ENCODE assay signal across 8 cellular contexts in the genomic region with DNA sequence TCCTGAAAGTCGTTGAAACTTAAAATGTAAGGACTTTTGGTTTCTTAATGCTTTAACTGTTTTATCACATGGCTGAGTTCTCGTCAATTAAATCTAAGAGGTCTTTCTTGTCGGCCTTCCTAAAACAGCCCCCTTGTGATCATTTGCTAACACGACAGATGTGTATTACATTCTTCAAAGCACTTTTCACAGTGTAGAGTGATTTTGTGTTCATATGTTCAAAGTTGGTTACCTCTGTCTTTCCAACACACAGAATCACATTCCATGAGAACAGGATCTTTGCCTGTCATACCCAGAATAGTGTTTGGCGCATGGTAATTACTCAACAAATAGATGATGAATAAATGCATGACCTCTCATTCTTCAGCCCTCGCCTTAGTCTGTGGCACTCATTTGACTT. TPM values are rescaled to one million over a fixed set of nuclear protein-coding genes. Genes with fewer than 3 reads are reported as not detected.
A peak's percentile ranks its signal among the peaks of the same experiment; 100 is the strongest.
DNase-seq lines count a peak whose midpoint lies in the region; ATAC-seq and TF ChIP-seq lines count a peak whose summit lies in the region.

No MANE protein-coding gene starts in this region.

- peaks cover 0 to 17% (median 3%) of the 10 kb centered on the region in 4 donors for H3K4me1 ChIP-seq in Peyer's patch
- peaks cover 14 to 48% (median 31%) of the 10 kb centered on the region in 6 donors for H3K4me1 ChIP-seq in spleen

- H3K4me3 ChIP-seq in Peyer's patch (peak overlapping the region in 3 of 4 donors; percentile 78 to 98 (median 81)), fibroblast of villous mesenchyme (ENCODE audit: low read depth, low read length) (peak overlapping the region; percentile 87), spleen (peak overlapping the region; percentile 71 to 86 (median 78))

- no peaks in the 10 kb centered on the region for H3K27me3 ChIP-seq in Peyer's patch
- H3K27me3 ChIP-seq in spleen (replicated peaks in 1 of 7) = no peaks in the 10 kb centered on the region

- DNase-seq in Peyer's patch (no peak), fibroblast of villous mesenchyme (ENCODE audit: low read depth) (peak; percentile 58), spleen (no peak), NCI-H1105 treated with DMSO at 0.1 percent for 48 hours (lab: John Stamatoyannopoulos, UW) (no peak)

- WGBS in spleen, 5 donors = 23 to 30% (median 24%) methylated on average over 6 of the region's 6 CpGs

- H3K27ac ChIP-seq in Peyer's patch = no peak overlapping the region
- H3K27ac ChIP-seq in spleen = peak overlapping the region in 2 of 8 donors; percentile 91

- intact Hi-C loops in spleen (cut with DNase I; ENCODE audit: low total_unique reads) = no loop called here

- H3K36me3 ChIP-seq in Peyer's patch (no peaks in the 10 kb centered on the region), spleen (no peaks in the 10 kb centered on the region)

- peak; percentile 8 for ATAC-seq in GM21723 (IDR thresholded peaks at IDR 0.05; ENCODE audit: unreplicated experiment)
- no peak for ATAC-seq in GM18498 (IDR thresholded peaks at IDR 0.05; ENCODE audit: unreplicated experiment)
- no peak for ATAC-seq in GM21390 (IDR thresholded peaks at IDR 0.05; ENCODE audit: unreplicated experiment)
- ATAC-seq in HG02642 (IDR thresholded peaks at IDR 0.05; ENCODE audit: poor library complexity, unreplicated experiment) = no peak

- H3K9me3 ChIP-seq in Peyer's patch (no peaks in the 10 kb centered on the region), spleen (no peaks in the 10 kb centered on the region)

- TF ChIP-seq POLR2A in Peyer's patch (IDR thresholded peaks at IDR 0.05) = no peak
- TF ChIP-seq POLR2A in spleen (IDR thresholded peaks at IDR 0.05) = no peak

- TF ChIP-seq CTCF in Peyer's patch (IDR thresholded peaks at IDR 0.05) (no peak), fibroblast of villous mesenchyme (IDR thresholded peaks at IDR 0.05; ENCODE audit: insufficient read depth, low read depth, low read length) (peak; percentile 26), spleen (IDR thresholded peaks at IDR 0.05 in 8 of 11, conservative IDR thresholded peaks at IDR 0.05 in 3 of 11) (no peak)

RNA-seq across cellular contexts. Expression of a gene that starts 1.1 kb away (rescaled TPM):
- total RNA-seq in Peyer's patch = 10 to 100 TPM in 3 of 4 donors, 1 to 10 TPM in 1; 8.2 to 14.0 (median 12.4) TPM
- total RNA-seq in fibroblast of villous mesenchyme = 24.2 and 38.0 TPM in 2 replicates
- 10 to 100 TPM; 12.8 to 19.1 (median 16.6) TPM for total RNA-seq in spleen
- polyA plus RNA-seq in spleen = 10 to 100 TPM; 11.8 to 16.8 (median 14.3) TPM
